In the genomic region with DNA sequence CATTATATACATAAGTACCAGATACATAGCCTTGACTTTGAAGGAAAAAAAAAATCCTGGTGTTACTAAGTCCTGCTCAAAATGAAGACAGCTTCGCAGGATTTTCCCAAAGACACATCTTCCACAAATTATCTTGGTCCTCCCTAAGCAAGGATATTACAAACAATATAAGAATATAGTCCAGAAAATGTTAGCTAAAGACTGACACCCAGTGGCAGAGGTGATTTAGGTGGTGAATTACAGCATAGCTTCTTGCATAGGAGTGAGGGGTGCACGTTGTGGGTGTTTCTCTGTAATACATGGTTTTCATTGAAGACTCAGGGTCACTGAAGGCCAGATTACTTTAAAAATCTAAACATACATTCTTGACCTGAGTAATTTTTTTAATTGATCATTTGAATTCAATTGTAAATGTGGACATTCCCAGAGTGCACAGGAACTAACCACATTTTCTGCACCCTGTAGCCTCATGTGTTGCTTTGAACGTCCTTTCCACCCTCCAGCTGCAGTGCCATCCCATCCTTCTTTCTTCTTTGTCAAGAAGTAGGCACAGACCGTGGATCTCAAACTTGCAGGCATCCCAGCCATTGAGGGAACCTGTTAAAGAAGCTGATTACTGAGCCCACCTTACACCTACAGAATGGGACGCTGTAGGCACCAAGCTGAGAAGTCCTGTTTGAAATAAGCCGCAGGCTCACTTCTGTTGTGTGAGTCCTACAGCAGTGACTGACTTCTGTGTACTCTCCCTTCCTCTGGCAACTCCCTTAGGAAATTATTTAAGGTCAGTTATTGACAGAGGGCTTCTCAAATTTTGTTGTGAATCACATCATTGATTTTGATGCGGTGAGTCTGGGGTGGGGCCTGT, we compare ENCODE assay signal across 8 cellular contexts.
A peak's percentile ranks its signal among the peaks of the same experiment; 100 is the strongest.
DNase-seq lines count a peak whose midpoint lies in the region; ATAC-seq and TF ChIP-seq lines count a peak whose summit lies in the region.

No MANE protein-coding gene starts in this region.

- TF ChIP-seq CTCF in C4-2B (conservative IDR thresholded peaks at IDR 0.05): peak; percentile 72
- peak; percentile 42; the same call in 1 of the 2 replicates for TF ChIP-seq CTCF in GM12874 (IDR thresholded peaks at IDR 0.05; ENCODE audit: insufficient read depth, low read depth, low read length)
- TF ChIP-seq CTCF in astrocyte of the cerebellum (IDR thresholded peaks at IDR 0.05; ENCODE audit: low read depth, low read length, missing control alignments): peak; percentile 46

- peaks cover 12% of the 10 kb centered on the region for H3K4me1 Mint-ChIP-seq in T-helper 2 cell treated with Interferon-gamma antibody and Interleukin-4, amounts not matched to agents 5 μg/mL and 100 μg/mL, for 36 hours (ENCODE audit: low read depth)

- ATAC-seq in left lobe of liver: peak; percentile 72
- no peak for ATAC-seq in GM21381 (IDR thresholded peaks at IDR 0.05; ENCODE audit: unreplicated experiment)
- no peak for ATAC-seq in HG02870 (IDR thresholded peaks at IDR 0.05; ENCODE audit: unreplicated experiment)

- no peaks in the 10 kb centered on the region for H3K36me3 Mint-ChIP-seq in T-helper 2 cell treated with Interferon-gamma antibody and Interleukin-4, amounts not matched to agents 5 μg/mL and 100 μg/mL, for 36 hours (ENCODE audit: low read depth)

- no peak overlapping the region for H3K4me3 ChIP-seq in astrocyte of the cerebellum (ENCODE audit: low read depth, low read length)

- DNase-seq in NCI-H1930 (lab: John Stamatoyannopoulos, UW) (peak; percentile 19 to 47), astrocyte of the cerebellum (ENCODE audit: low read depth) (no peak), left lobe of liver (ENCODE audit: low spot score) (no peak)
- DNase-seq in T-helper 2 cell treated with Interferon-gamma antibody and Interleukin-4, amounts not matched to agents 5 μg/mL and 100 μg/mL, for 36 hours (ENCODE audit: low spot score): no peak

- no peak overlapping the region for H3K27ac Mint-ChIP-seq in T-helper 2 cell treated with Interferon-gamma antibody and Interleukin-4, amounts not matched to agents 5 μg/mL and 100 μg/mL, for 36 hours

- peaks cover 3% of the 10 kb centered on the region for H3K27me3 Mint-ChIP-seq in T-helper 2 cell treated with Interferon-gamma antibody and Interleukin-4, amounts not matched to agents 5 μg/mL and 100 μg/mL, for 36 hours (ENCODE audit: low read depth)

- H3K4me3 Mint-ChIP-seq in T-helper 2 cell treated with Interferon-gamma antibody and Interleukin-4, amounts not matched to agents 5 μg/mL and 100 μg/mL, for 36 hours: no peak overlapping the region

- H3K9me3 Mint-ChIP-seq in T-helper 2 cell treated with Interferon-gamma antibody and Interleukin-4, amounts not matched to agents 5 μg/mL and 100 μg/mL, for 36 hours: no peaks in the 10 kb centered on the region

- H3K27ac ChIP-seq in C4-2B: no peak overlapping the region

- in situ Hi-C loops in astrocyte of the cerebellum (cut with HindIII; ENCODE audit: low sequenced_read_pairs): no loop called here

Comparison
In these comparisons a context has a peak if more than half of its experiments do, and no peak if none do; other contexts are left out.
1. DNase-seq: peak in NCI-H1930 (2 of 2); none in astrocyte of the cerebellum (single experiment), left lobe of liver (single experiment) and T-helper 2 cell treated with Interferon-gamma antibody and Interleukin-4, amounts not matched to agents 5 μg/mL and 100 μg/mL, for 36 hours (single experiment).
2. Peak in every context shown above with its lines, with median percentiles within 50 percentile points of each other: CTCF ChIP-seq.